19 cellular contexts compared by ENCODE assay signal in genomic region chr7:2926898-2927405, GRCh38.
DNase-seq lines count a peak whose midpoint lies in the region; ATAC-seq, FAIRE-seq and TF ChIP-seq lines count a peak whose summit lies in the region.
"Had no signal": no experiment of that assay in that cellular context is flagged by ENCODE, and none has a peak within 500 bp of the region (broad histone marks: within the 10 kb centered on the region; RNA-seq: fewer than 3 reads in every experiment).

No MANE protein-coding gene starts in this region.

- no peak overlapping the region for H3K4me3 Mint-ChIP-seq in activated CD8-positive, alpha-beta T cell treated with anti-CD3 and anti-CD28 coated beads, Interleukin-2, amount 10 ng/mL, durations not matched to agents 7 days and 5 days
- H3K4me3 Mint-ChIP-seq in osteocyte (ENCODE audit: unreplicated experiment), result no peak overlapping the region
- H3K4me3 Mint-ChIP-seq: activated naive CD8-positive, alpha-beta T cell treated with anti-CD3 and anti-CD28 coated beads, Interleukin-2, amount 10 ng/mL, durations not matched to agents 7 days and 5 days; CD4-positive, CD25-positive, alpha-beta regulatory T cell; immature natural killer cell; memory B cell; nephron progenitor cell; stimulated activated naive CD8-positive, alpha-beta T cell treated with anti-CD3 and anti-CD28 coated beads, Interleukin-15, Interleukin-2, amounts not matched to agents 100 ng/mL and 50 ng/mL, for 24 hours had no signal

- no peaks in the 10 kb centered on the region for H3K9me2 ChIP-seq in SK-N-SH

- H3K27me3 Mint-ChIP-seq in activated CD8-positive, alpha-beta T cell treated with anti-CD3 and anti-CD28 coated beads, Interleukin-2, amount 10 ng/mL, durations not matched to agents 7 days and 5 days (ENCODE audit: low read depth), result no peaks in the 10 kb centered on the region
- H3K27me3 Mint-ChIP-seq in osteocyte (ENCODE audit: unreplicated experiment), result peaks cover 3% of the 10 kb centered on the region
- H3K27me3 Mint-ChIP-seq: activated naive CD8-positive, alpha-beta T cell treated with anti-CD3 and anti-CD28 coated beads, Interleukin-2, amount 10 ng/mL, durations not matched to agents 7 days and 5 days; CD4-positive, CD25-positive, alpha-beta regulatory T cell; memory B cell; stimulated activated naive CD8-positive, alpha-beta T cell treated with anti-CD3 and anti-CD28 coated beads, Interleukin-15, Interleukin-2, amounts not matched to agents 100 ng/mL and 50 ng/mL, for 24 hours had no signal

- H4K20me1 ChIP-seq in SK-N-SH (ENCODE audit: insufficient read depth), result no peaks in the 10 kb centered on the region

- FAIRE-seq in HTR-8/SVneo (lab: Jason Lieb, UNC), result no peak

- H3K4me3 ChIP-seq in SK-N-SH (ENCODE audit: low read depth in 2 of 2, low read length in 1 of 2) (no peak overlapping the region), HEK293 (ENCODE audit: low read depth, low read length) (no peak overlapping the region)

- H3K9me3 ChIP-seq in SK-N-SH, result no peaks in the 10 kb centered on the region
- no peaks in the 10 kb centered on the region for H3K9me3 ChIP-seq in HEK293 (ENCODE audit: control insufficient read depth, insufficient read depth, low read depth, low read length)

- DNase-seq in SK-N-SH, result peak; percentile 17
- DNase-seq in activated CD8-positive, alpha-beta T cell treated with anti-CD3 and anti-CD28 coated beads, Interleukin-2, amount 10 ng/mL, durations not matched to agents 7 days and 5 days, result no peak
- peak; percentile 27 for DNase-seq in osteocyte (ENCODE audit: extremely low spot score, unreplicated experiment)
- DNase-seq in cerebellar cortex (ENCODE audit: low spot score), result no peak
- no peak for DNase-seq in HTR-8/SVneo (ENCODE audit: insufficient read length, low spot score)
- DNase-seq in SK-N-DZ (ENCODE audit: low spot score), result no peak
- DNase-seq: activated CD4-positive, alpha-beta T cell treated with anti-CD3 and anti-CD28 coated beads for 4 hours; CD4-positive, CD25-positive, alpha-beta regulatory T cell; immature natural killer cell; NCI-H187; NCI-H510A treated with DMSO at 0.1 percent for 48 hours; nephron progenitor cell; stimulated activated CD4-positive, alpha-beta T cell treated with anti-CD3 and anti-CD28 coated beads, Interleukin-15, amount 100 ng/mL, for 24 hours had no signal

- no peak overlapping the region for H2AFZ ChIP-seq in SK-N-SH (ENCODE audit: low read depth)

- H3F3A ChIP-seq in SK-N-SH (replicated peaks; ENCODE audit: insufficient read depth), result no peaks in the 10 kb centered on the region

- H3K4me1 Mint-ChIP-seq in activated CD8-positive, alpha-beta T cell treated with anti-CD3 and anti-CD28 coated beads, Interleukin-2, amount 10 ng/mL, durations not matched to agents 7 days and 5 days (ENCODE audit: low read depth), result no peaks in the 10 kb centered on the region
- H3K4me1 Mint-ChIP-seq in osteocyte (ENCODE audit: unreplicated experiment), result no peaks in the 10 kb centered on the region
- H3K4me1 Mint-ChIP-seq: activated naive CD8-positive, alpha-beta T cell treated with anti-CD3 and anti-CD28 coated beads, Interleukin-2, amount 10 ng/mL, durations not matched to agents 7 days and 5 days; memory B cell had no signal

- no peak overlapping the region for H3K9ac ChIP-seq in SK-N-SH

- H3K36me3 ChIP-seq in SK-N-SH (replicated peaks in 1 of 2; ENCODE audit: control insufficient read depth in 1 of 2, insufficient read depth in 2 of 2, low read length in 1 of 2) (no peaks in the 10 kb centered on the region), HEK293 (ENCODE audit: control insufficient read depth in 2 of 2, insufficient read depth in 1 of 2, low read length in 2 of 2) (no peaks in the 10 kb centered on the region)

- POLR2A ChIA-PET in SK-N-SH (lab: Yijun Ruan, JAX), result interaction anchor here (1.6 kb wide), 1 partner anchor 102 kb away, joined by 7 read pairs; no protein-coding TSS in a partner anchor
- POLR2A ChIA-PET in HEK293 (lab: Yijun Ruan, JAX), result interaction anchor here (0.7 kb wide), 2 partner anchors 21 to 415 kb away, joined by 3 to 4 read pairs; no protein-coding TSS in a partner anchor
- POLR2A ChIA-PET in activated CD8-positive, alpha-beta T cell treated with anti-CD3 and anti-CD28 coated beads, Interleukin-2, amount 10 ng/mL, durations not matched to agents 7 days and 5 days (lab: Charles Lee), result interaction anchor here (1.3 kb wide), 1 partner anchor 11 kb away, joined by 4 read pairs; no protein-coding TSS in a partner anchor

- no peak for TF ChIP-seq RAD21 in SK-N-SH (IDR thresholded peaks at IDR 0.05; ENCODE audit: low read length)

- TF ChIP-seq EP300 in SK-N-SH (IDR thresholded peaks at IDR 0.05; ENCODE audit: borderline replicate concordance in 1 of 2, low read depth in 1 of 2, low read length in 1 of 2), result no peak

- H3K27me3 ChIP-seq in SK-N-SH (ENCODE audit: insufficient read depth), result peaks cover 41% of the 10 kb centered on the region

- H3K27ac ChIP-seq in SK-N-SH (ENCODE audit: low read depth in 2 of 2, low read length in 1 of 2) (no peak overlapping the region), HEK293 (ENCODE audit: extremely low read depth, low read depth, low read length) (no peak overlapping the region)

- ATAC-seq in SK-N-SH treated with all-trans-retinoic acid at 6 μM for 48 hours, result no peak
- ATAC-seq in activated CD8-positive, alpha-beta T cell treated with anti-CD3 and anti-CD28 coated beads, Interleukin-2, amount 10 ng/mL, durations not matched to agents 7 days and 5 days, result no peak
- ATAC-seq: esophagus mucosa had no signal

- WGBS in SK-N-SH (ENCODE audit: low lambda C conversion rate), result 91% methylated on average over 8 of the region's 8 CpGs

- peaks cover 49% of the 10 kb centered on the region for H3K36me3 Mint-ChIP-seq in activated CD8-positive, alpha-beta T cell treated with anti-CD3 and anti-CD28 coated beads, Interleukin-2, amount 10 ng/mL, durations not matched to agents 7 days and 5 days (ENCODE audit: low read depth)
- no peaks in the 10 kb centered on the region for H3K36me3 Mint-ChIP-seq in osteocyte (ENCODE audit: unreplicated experiment)

- H3K9me3 Mint-ChIP-seq in activated CD8-positive, alpha-beta T cell treated with anti-CD3 and anti-CD28 coated beads, Interleukin-2, amount 10 ng/mL, durations not matched to agents 7 days and 5 days (ENCODE audit: insufficient read depth), result no peaks in the 10 kb centered on the region
- no peaks in the 10 kb centered on the region for H3K9me3 Mint-ChIP-seq in osteocyte (ENCODE audit: unreplicated experiment)
- H3K9me3 Mint-ChIP-seq: activated naive CD8-positive, alpha-beta T cell treated with anti-CD3 and anti-CD28 coated beads, Interleukin-2, amount 10 ng/mL, durations not matched to agents 7 days and 5 days; immature natural killer cell; memory B cell; nephron progenitor cell; stimulated activated naive CD8-positive, alpha-beta T cell treated with anti-CD3 and anti-CD28 coated beads, Interleukin-15, Interleukin-2, amounts not matched to agents 100 ng/mL and 50 ng/mL, for 24 hours had no signal

- CTCF ChIA-PET in SK-N-SH (lab: Yijun Ruan, JAX), result interaction anchor here (1.0 to 2.3 kb wide), 5 partner anchors 31 to 256 kb away, joined by 3 to 10 read pairs (median 7); no protein-coding TSS in a partner anchor
- CTCF ChIA-PET in HEK293 (lab: Yijun Ruan, JAX), result interaction anchor here (0.6 to 1.7 kb wide), 2 partner anchors 22 to 40 kb away, joined by 3 read pairs; no protein-coding TSS in a partner anchor
- CTCF ChIA-PET in activated CD8-positive, alpha-beta T cell treated with anti-CD3 and anti-CD28 coated beads, Interleukin-2, amount 10 ng/mL, durations not matched to agents 7 days and 5 days (lab: Charles Lee), result no interaction called here

- H3K4me2 ChIP-seq in SK-N-SH, result no peak overlapping the region

- H3K27ac Mint-ChIP-seq in activated CD8-positive, alpha-beta T cell treated with anti-CD3 and anti-CD28 coated beads, Interleukin-2, amount 10 ng/mL, durations not matched to agents 7 days and 5 days, result peak overlapping the region; percentile 79
- no peak overlapping the region for H3K27ac Mint-ChIP-seq in osteocyte (ENCODE audit: unreplicated experiment)
- H3K27ac Mint-ChIP-seq: activated naive CD8-positive, alpha-beta T cell treated with anti-CD3 and anti-CD28 coated beads, Interleukin-2, amount 10 ng/mL, durations not matched to agents 7 days and 5 days; memory B cell; nephron progenitor cell had no signal

- TF ChIP-seq CTCF in SK-N-SH (IDR thresholded peaks at IDR 0.05) (no peak), HEK293 (tag by site-specific recombination; IDR thresholded peaks at IDR 0.05) (no peak), osteocyte (IDR thresholded peaks at IDR 0.05) (no peak)

- H3K4me1 ChIP-seq in SK-N-SH (ENCODE audit: control insufficient read depth in 1 of 2, insufficient read depth in 2 of 2, low read depth in 1 of 2, low read length in 1 of 2) (peaks cover 0 to 19% of the 10 kb centered on the region in 2 experiments; a peak in 1 of 4 replicates), HEK293 (ENCODE audit: control insufficient read depth, insufficient read depth, low read length) (no peaks in the 10 kb centered on the region)

- no peaks in the 10 kb centered on the region for H3K79me2 ChIP-seq in SK-N-SH (ENCODE audit: insufficient read depth)

TF ChIP-seq in SK-N-SH, 30 proteins besides CTCF, POLR2A, EP300 and RAD21 (continues in another document):
- TF ChIP-seq NRF1 (IDR thresholded peaks at IDR 0.05; ENCODE audit: low read depth, low read length) (no peak), SIN3A (IDR thresholded peaks at IDR 0.05; ENCODE audit: borderline replicate concordance, low read depth, low read length) (no peak), JUND (IDR thresholded peaks at IDR 0.05) (no peak), EZH2phosphoT487 (IDR thresholded peaks at IDR 0.05; ENCODE audit: borderline replicate concordance, low read depth) (no peak), TAF1 (IDR thresholded peaks at IDR 0.05; ENCODE audit: borderline replicate concordance, low read depth, low read length) (no peak)

TF ChIP-seq in SK-N-SH treated with all-trans-retinoic acid at 6 μM for 48 hours, 23 proteins besides CTCF, POLR2A, EP300 and RAD21:
- TF ChIP-seq CSDC2 (CRISPR knock-in tag; IDR thresholded peaks at IDR 0.05) (no peak), ESRRG (CRISPR knock-in tag; IDR thresholded peaks at IDR 0.05) (no peak), TCF4 (CRISPR knock-in tag; IDR thresholded peaks at IDR 0.05; ENCODE audit: borderline replicate concordance) (no peak), ZC3H10 (CRISPR knock-in tag; IDR thresholded peaks at IDR 0.05) (no peak)

TF ChIP-seq in HEK293, 187 proteins besides CTCF, POLR2A, EP300 and RAD21:
- TF ChIP-seq ZNF488 (tag by site-specific recombination; IDR thresholded peaks at IDR 0.05), result no peak
- 0 out of 2 replicates have a peak, but pooled peaks have one; percentile 19 for TF ChIP-seq ZFHX2 (tag by site-specific recombination; conservative IDR thresholded peaks at IDR 0.05)
TF ChIP-seq in HEK293: peak in this region for 1.

Comparison
In these comparisons a context has a peak if more than half of its experiments do, and no peak if none do; other contexts are left out.
1. DNase-seq: peak in SK-N-SH (single experiment) and osteocyte (single experiment); none in activated CD8-positive, alpha-beta T cell treated with anti-CD3 and anti-CD28 coated beads, Interleukin-2, amount 10 ng/mL, durations not matched to agents 7 days and 5 days (single experiment), cerebellar cortex (single experiment), HTR-8/SVneo (single experiment) and SK-N-DZ (single experiment).